ENCODE assay signal across 34 cellular contexts in genomic region chr5:93730124-93730523, GRCh38. TPM values are rescaled to one million over a fixed set of nuclear protein-coding genes. Genes with fewer than 3 reads are reported as not detected.
DNase-seq lines count a peak whose midpoint lies in the region; TF ChIP-seq lines count a peak whose summit lies in the region.
"Had no signal": no experiment of that assay in that cellular context is flagged by ENCODE, and none has a peak within 500 bp of the region (broad histone marks: within the 10 kb centered on the region; RNA-seq: fewer than 3 reads in every experiment).

No MANE protein-coding gene starts in this region.

- TF ChIP-seq POLR2A in adrenal gland (IDR thresholded peaks at IDR 0.05) = no peak

- no peaks in the 10 kb centered on the region for H3K9me3 ChIP-seq in HEK293 (ENCODE audit: control insufficient read depth, insufficient read depth, low read depth, low read length)
- no peaks in the 10 kb centered on the region for H3K9me3 ChIP-seq in adrenal gland (replicated peaks in 1 of 3)
- H3K9me3 ChIP-seq: A549; BE2C; BLaER1; BLaER1 treated with 17β-estradiol and CSF1 and Interleukin-3, amounts not matched to agents 10 nM and 100 nM; Caco-2 had no signal

- no peaks in the 10 kb centered on the region for H3K36me3 ChIP-seq in HEK293 (ENCODE audit: control insufficient read depth in 2 of 2, insufficient read depth in 1 of 2, low read length in 2 of 2)
- no peaks in the 10 kb centered on the region for H3K36me3 ChIP-seq in adrenal gland (replicated peaks in 1 of 2)
- H3K36me3 ChIP-seq: BE2C; BLaER1; BLaER1 treated with 17β-estradiol and CSF1 and Interleukin-3, amounts not matched to agents 10 nM and 100 nM had no signal

- in situ Hi-C loops in GM13977 (cut with MboI; ENCODE audit: low pct_unique_long_range_greater_than_20kb, low sequenced_read_pairs, unreplicated experiment) = no loop called here

- no peak overlapping the region for H3K4me3 Mint-ChIP-seq in nephron
- peak overlapping the region; percentile 23 for H3K4me3 Mint-ChIP-seq in nephron progenitor cell
- H3K4me3 Mint-ChIP-seq: B cell; CD14-positive monocyte; CD4-positive, alpha-beta memory T cell; CD4-positive, alpha-beta T cell; CD4-positive, CD25-positive, alpha-beta regulatory T cell; CD8-positive, alpha-beta memory T cell; CD8-positive, alpha-beta T cell had no signal

- no peaks in the 10 kb centered on the region for H3K27me3 ChIP-seq in adrenal gland
- H3K27me3 ChIP-seq: BE2C; BLaER1; BLaER1 treated with 17β-estradiol and CSF1 and Interleukin-3, amounts not matched to agents 10 nM and 100 nM had no signal

- DNase-seq in left kidney (ENCODE audit: low read depth, low spot score) = peak; percentile 55
- no peak for DNase-seq in nephron progenitor cell
- no peak for DNase-seq in HuH-7 (ENCODE audit: low spot score)
- DNase-seq in DMS79 treated with DMSO at 0.1 percent for 48 hours (lab: John Stamatoyannopoulos, UW) = no peak
- DNase-seq in adrenal gland = no peak
- no peak for DNase-seq in GM13977 (ENCODE audit: low spot score)
- DNase-seq: 8988T; ACHN; AML-193; BE2C; C1 segment of cervical spinal cord; Caco-2; Calu3; CD4-positive, alpha-beta memory T cell; CD4-positive, alpha-beta T cell; CD4-positive, CD25-positive, alpha-beta regulatory T cell; CD8-positive, alpha-beta memory T cell; CD8-positive, alpha-beta T cell; COR-L47; DMS 273 treated with DMSO at 0.1 percent for 48 hours; DMS153; DMS53; DMS79; DND-41; EL had no signal

- CTCF ChIA-PET in HEK293 (lab: Yijun Ruan, JAX) = no interaction called here

- WGBS in adrenal gland, 4 donors = 61 to 72% (median 68%) methylated on average over 1 of the region's 1 CpG

- H3K4me1 Mint-ChIP-seq in nephron (peaks cover 9% of the 10 kb centered on the region), nephron progenitor cell (peaks cover 39% of the 10 kb centered on the region)
- H3K4me1 Mint-ChIP-seq: B cell; CD4-positive, alpha-beta memory T cell had no signal

- H3K9me3 Mint-ChIP-seq in nephron (no peaks in the 10 kb centered on the region), nephron progenitor cell (no peaks in the 10 kb centered on the region)
- H3K9me3 Mint-ChIP-seq: CD14-positive monocyte; CD4-positive, alpha-beta memory T cell; CD4-positive, alpha-beta T cell; CD8-positive, alpha-beta memory T cell; CD8-positive, alpha-beta T cell had no signal

- POLR2A ChIA-PET in HEK293 (lab: Yijun Ruan, JAX) = no interaction called here

- H3K27me3 Mint-ChIP-seq in nephron (ENCODE audit: low read depth) (no peaks in the 10 kb centered on the region), nephron progenitor cell (ENCODE audit: low read depth, poor library complexity) (no peaks in the 10 kb centered on the region)
- H3K27me3 Mint-ChIP-seq: B cell; CD4-positive, alpha-beta memory T cell; CD4-positive, alpha-beta T cell; CD4-positive, CD25-positive, alpha-beta regulatory T cell; CD8-positive, alpha-beta memory T cell had no signal

- no peak overlapping the region for H3K4me3 ChIP-seq in HEK293 (ENCODE audit: low read depth, low read length)
- no peak overlapping the region for H3K4me3 ChIP-seq in adrenal gland
- H3K4me3 ChIP-seq: A549; BLaER1; BLaER1 treated with 17β-estradiol and CSF1 and Interleukin-3, amounts not matched to agents 10 nM and 100 nM had no signal

- H3K27ac ChIP-seq in HEK293 (ENCODE audit: extremely low read depth, low read depth, low read length) (no peak overlapping the region), adrenal gland (no peak overlapping the region)
- H3K27ac ChIP-seq: 22Rv1; A549; BLaER1; BLaER1 treated with 17β-estradiol and CSF1 and Interleukin-3, amounts not matched to agents 10 nM and 100 nM; C4-2B had no signal

- no peak for TF ChIP-seq CTCF in HEK293 (tag by site-specific recombination; IDR thresholded peaks at IDR 0.05)
- no peak for TF ChIP-seq CTCF in nephron (IDR thresholded peaks at IDR 0.05; ENCODE audit: unreplicated experiment in 3 of 3)
- no peak for TF ChIP-seq CTCF in nephron progenitor cell (IDR thresholded peaks at IDR 0.05)
- TF ChIP-seq CTCF in adrenal gland (IDR thresholded peaks at IDR 0.05) = no peak
- TF ChIP-seq CTCF in GM13977 (IDR thresholded peaks at IDR 0.05; ENCODE audit: extremely low read depth, insufficient read depth, missing control alignments) = no peak

- peak overlapping the region in 2 of 3 experiments; percentile 21 to 32 for H3K27ac Mint-ChIP-seq in nephron
- peak overlapping the region; percentile 49 for H3K27ac Mint-ChIP-seq in nephron progenitor cell
- H3K27ac Mint-ChIP-seq: B cell; CD14-positive monocyte; CD4-positive, alpha-beta T cell; CD4-positive, CD25-positive, alpha-beta regulatory T cell; CD8-positive, alpha-beta memory T cell; CD8-positive, alpha-beta T cell had no signal

- H3K36me3 Mint-ChIP-seq in nephron (ENCODE audit: low read depth) (no peaks in the 10 kb centered on the region), nephron progenitor cell (ENCODE audit: low read depth) (no peaks in the 10 kb centered on the region)
- H3K36me3 Mint-ChIP-seq: CD14-positive monocyte had no signal

- intact Hi-C loops in adrenal gland (cut with DNase I) = no loop called here

- H3K4me1 ChIP-seq in HEK293 (ENCODE audit: control insufficient read depth, insufficient read depth, low read length) = no peaks in the 10 kb centered on the region
- no peaks in the 10 kb centered on the region for H3K4me1 ChIP-seq in adrenal gland (replicated peaks in 1 of 2)
- H3K4me1 ChIP-seq: A549; BE2C; BLaER1; BLaER1 treated with 17β-estradiol and CSF1 and Interleukin-3, amounts not matched to agents 10 nM and 100 nM; Caco-2 had no signal

TF ChIP-seq in HEK293, 187 proteins besides CTCF, POLR2A, EP300 and RAD21:
- TF ChIP-seq OVOL3 (tag by site-specific recombination; IDR thresholded peaks at IDR 0.05) = no peak
- TF ChIP-seq WT1 (tag by site-specific recombination; IDR thresholded peaks at IDR 0.05) = peak; percentile 52; the same call in 1 of the 2 replicates

RNA-seq across cellular contexts. Expression of gene POU5F2, which starts 11.3 kb away (rescaled TPM):
- total RNA-seq in adrenal gland = 1 to 10 TPM in 2 of 8 donors, under 1 TPM in 6; 0.28 to 4.2 (median 0.73) TPM
- polyA plus RNA-seq in adrenal gland = under 1 TPM; 0.02 to 0.48 (median 0.07) TPM
